20 cellular contexts compared by ENCODE assay signal in genomic region chr1:230300322-230301301, GRCh38.
DNase-seq lines count a peak whose midpoint lies in the region; ATAC-seq, FAIRE-seq and TF ChIP-seq lines count a peak whose summit lies in the region.
"Had no signal": no experiment of that assay in that cellular context is flagged by ENCODE, and none has a peak within 500 bp of the region (broad histone marks: within the 10 kb centered on the region; RNA-seq: fewer than 3 reads in every experiment).

No MANE protein-coding gene starts in this region.

- H3K23ac ChIP-seq in H1 (ENCODE audit: insufficient read length) = no peak overlapping the region

- H3K27me3 ChIP-seq in H1 (replicated peaks in 1 of 4; ENCODE audit: control insufficient read depth in 3 of 4, extremely low read depth in 1 of 4, insufficient read depth in 3 of 4, low read length in 3 of 4) = no peaks in the 10 kb centered on the region
- H3K27me3 ChIP-seq in sigmoid colon = no peaks in the 10 kb centered on the region
- H3K27me3 ChIP-seq: gastroesophageal sphincter, tibial nerve had no signal

- peak overlapping the region in 3 of 4 donors; percentile 16 to 79 (median 74) for H3K4me3 Mint-ChIP-seq in IgD-negative memory B cell
- H3K4me3 Mint-ChIP-seq: central memory CD8-positive, alpha-beta T cell had no signal

- peak overlapping the region; percentile 20 to 63 (median 45) for H3K27ac Mint-ChIP-seq in IgD-negative memory B cell

- ATAC-seq in HG02970 (IDR thresholded peaks at IDR 0.05; ENCODE audit: low FRiP score, unreplicated experiment) (no peak), HG03175 (IDR thresholded peaks at IDR 0.05; ENCODE audit: unreplicated experiment) (no peak)
- ATAC-seq: gastroesophageal sphincter had no signal

- H3K9me3 ChIP-seq in H1 (ENCODE audit: insufficient read depth in 2 of 2, low read depth in 1 of 2, low read length in 1 of 2) = no peaks in the 10 kb centered on the region
- no peaks in the 10 kb centered on the region for H3K9me3 ChIP-seq in sigmoid colon
- H3K9me3 ChIP-seq: Caco-2, gastroesophageal sphincter, neutrophil, tibial nerve had no signal

- H4K20me1 ChIP-seq in H1 (replicated peaks in 1 of 2; ENCODE audit: control insufficient read depth in 1 of 2, insufficient read depth in 2 of 2, low read length in 2 of 2) = no peaks in the 10 kb centered on the region

- TF ChIP-seq CTCF in H1 (IDR thresholded peaks at IDR 0.05; ENCODE audit: control extremely low read depth in 1 of 3, insufficient read depth in 1 of 3, low read depth in 1 of 3, low read length in 3 of 3) = no peak
- TF ChIP-seq CTCF in sigmoid colon (IDR thresholded peaks at IDR 0.05) = no peak

- no peak overlapping the region for H3K4me3 ChIP-seq in H1 (ENCODE audit: extremely low read depth in 1 of 4, insufficient read depth in 2 of 4, low read depth in 3 of 4, low read length in 4 of 4)
- H3K4me3 ChIP-seq in sigmoid colon = no peak overlapping the region
- H3K4me3 ChIP-seq: gastroesophageal sphincter, tibial nerve had no signal

- no peak overlapping the region for H3K9ac ChIP-seq in H1 (replicated peaks in 1 of 4; ENCODE audit: extremely low read depth in 1 of 4, low read depth in 3 of 4, low read length in 3 of 4)

- POLR2A ChIA-PET in H1 (lab: Charles Lee; ENCODE audit: partially characterized antibody) = no interaction called here

- no peak overlapping the region for H3K4ac ChIP-seq in H1 (replicated peaks; ENCODE audit: insufficient read length, low read depth, low read length)

- no peak overlapping the region for H2AFZ ChIP-seq in H1 (ENCODE audit: low read length)

- H3K4me1 Mint-ChIP-seq in IgD-negative memory B cell = peaks cover 3 to 23% (median 15%) of the 10 kb centered on the region in 3 donors
- H3K4me1 Mint-ChIP-seq: central memory CD8-positive, alpha-beta T cell had no signal

- no peaks in the 10 kb centered on the region for H3K9me3 Mint-ChIP-seq in IgD-negative memory B cell
- H3K9me3 Mint-ChIP-seq: central memory CD8-positive, alpha-beta T cell had no signal

- no peaks in the 10 kb centered on the region for H3K27me3 Mint-ChIP-seq in IgD-negative memory B cell

- 0 out of 2 replicates have a peak overlapping the region, but pooled peaks have one; percentile 18 for H2BK5ac ChIP-seq in H1 (ENCODE audit: low read depth, low read length)

- no peak overlapping the region for H3K56ac ChIP-seq in H1 (replicated peaks; ENCODE audit: insufficient read length, low read depth, low read length)

- intact Hi-C loops in sigmoid colon (cut with DNase I) = no loop called here

- DNase-seq in NCI-H2171 (lab: John Stamatoyannopoulos, UW) = peak; percentile 63
- no peak for DNase-seq in H1 (ENCODE audit: low read depth in 1 of 2, low spot score in 2 of 2)
- DNase-seq in sigmoid colon = peak; percentile 7
- DNase-seq in substantia nigra (lab: John Stamatoyannopoulos, UW) = no peak
- DNase-seq: activated CD4-positive, alpha-beta T cell treated with anti-CD3 and anti-CD28 coated beads, Interleukin-2, amount 50 U/mL, for 4 hours; activated naive CD4-positive, alpha-beta T cell; activated T-cell treated with anti-CD3 and anti-CD28 coated beads for 4 hours; amygdala; Caco-2; H7; left cardiac atrium; SIG-M5; stimulated activated naive CD4-positive, alpha-beta T cell treated with Interleukin-2 at 50 U/mL for 16 hours had no signal

- H3K18ac ChIP-seq in H1 (ENCODE audit: extremely low read depth, low read length) = no peak overlapping the region

- no peaks in the 10 kb centered on the region for H3K4me1 ChIP-seq in H1 (replicated peaks in 1 of 4; ENCODE audit: control insufficient read depth in 3 of 4, insufficient read depth in 4 of 4, low read length in 3 of 4)
- no peaks in the 10 kb centered on the region for H3K4me1 ChIP-seq in sigmoid colon
- H3K4me1 ChIP-seq: gastroesophageal sphincter, tibial nerve had no signal

- WGBS in H1 (ENCODE audit: extremely low coverage in 1 of 2, insufficient coverage in 1 of 2, insufficient read length in 1 of 2, insufficient replicate concordance in 2 of 2, low coverage in 1 of 2, low lambda C conversion rate in 2 of 2, missing lambda C conversion rate in 1 of 2), 2 experiments = 87% methylated on average over 26 of the region's 26 CpGs; no CpG with 5 or more reads in 1 of the 2 experiments
- 81 to 82% methylated on average over 26 of the region's 26 CpGs for WGBS in sigmoid colon, 2 donors

- no peak for TF ChIP-seq EP300 in H1 (IDR thresholded peaks at IDR 0.05; ENCODE audit: borderline replicate concordance in 1 of 2, low read depth in 2 of 2, low read length in 2 of 2)
- no peak for TF ChIP-seq EP300 in sigmoid colon (IDR thresholded peaks at IDR 0.05)

- H2BK120ac ChIP-seq in H1 (replicated peaks; ENCODE audit: low read depth, low read length) = no peak overlapping the region

- no peak overlapping the region for H2AK5ac ChIP-seq in H1 (ENCODE audit: low read depth, low read length)

- H2BK20ac ChIP-seq in H1 (ENCODE audit: low read length) = no peak overlapping the region

- TF ChIP-seq POLR2A in H1 (IDR thresholded peaks at IDR 0.05; ENCODE audit: control extremely low read depth in 1 of 2, low read depth in 2 of 2, low read length in 2 of 2) (no peak), sigmoid colon (IDR thresholded peaks at IDR 0.05) (no peak)

- H3K79me1 ChIP-seq in H1 (ENCODE audit: low read depth, low read length) = no peaks in the 10 kb centered on the region

- no peak overlapping the region for H4K91ac ChIP-seq in H1 (replicated peaks; ENCODE audit: insufficient read length, low read length)

- no peak overlapping the region; the same call in 1 of the 2 replicates for H4K8ac ChIP-seq in H1 (ENCODE audit: extremely low read depth, insufficient read depth, low read length)

- H3K23me2 ChIP-seq in H1 (ENCODE audit: low read depth, low read length) = no peaks in the 10 kb centered on the region

- H2BK15ac ChIP-seq in H1 (ENCODE audit: low read length) = no peak overlapping the region

- no peak overlapping the region for H4K5ac ChIP-seq in H1 (ENCODE audit: insufficient read length, low read depth, low read length)

- H3K27ac ChIP-seq in H1 (ENCODE audit: low read depth, low read length) = no peak overlapping the region
- H3K27ac ChIP-seq in sigmoid colon = no peak overlapping the region
- no peak overlapping the region for H3K27ac ChIP-seq in substantia nigra (ENCODE audit: low read depth, low read length, poor library complexity, severe bottlenecking)
- H3K27ac ChIP-seq: gastroesophageal sphincter, neutrophil, tibial nerve had no signal

- no peaks in the 10 kb centered on the region for H3K36me3 Mint-ChIP-seq in IgD-negative memory B cell

- no peak for TF ChIP-seq RAD21 in H1 (IDR thresholded peaks at IDR 0.05 in 1 of 2, conservative IDR thresholded peaks at IDR 0.05 in 1 of 2; ENCODE audit: low read depth in 2 of 2, low read length in 2 of 2)

- no peak overlapping the region for H3K4me2 ChIP-seq in H1 (ENCODE audit: insufficient read depth in 1 of 2, low read depth in 2 of 2, low read length in 2 of 2)

- no peaks in the 10 kb centered on the region for H3K79me2 ChIP-seq in H1 (ENCODE audit: control insufficient read depth in 1 of 2, insufficient read depth in 2 of 2, low read length in 2 of 2)

- H3K36me3 ChIP-seq in H1 (ENCODE audit: control insufficient read depth in 2 of 4, insufficient read depth in 4 of 4, low read length in 3 of 4) (no peaks in the 10 kb centered on the region), sigmoid colon (no peaks in the 10 kb centered on the region)
- H3K36me3 ChIP-seq: gastroesophageal sphincter, neutrophil, tibial nerve had no signal

- H2BK12ac ChIP-seq in H1 (ENCODE audit: low read depth, low read length) = no peak overlapping the region

- CTCF ChIA-PET in H1 (lab: Charles Lee; ENCODE audit: partially characterized antibody) = interaction anchor here (1.3 kb wide), 1 partner anchor 8 kb away, joined by 4 read pairs; no protein-coding TSS in a partner anchor

- no peak for FAIRE-seq in H1 (lab: Jason Lieb, UNC)

- no peak overlapping the region for H3K14ac ChIP-seq in H1 (ENCODE audit: insufficient read length)

TF ChIP-seq in H1, 55 proteins besides CTCF, POLR2A, EP300 and RAD21:
- no peak for TF ChIP-seq KDM5A (IDR thresholded peaks at IDR 0.05; ENCODE audit: low read length)
- TF ChIP-seq RBBP5 (IDR thresholded peaks at IDR 0.05; ENCODE audit: borderline replicate concordance, low read depth, low read length) = no peak
- no peak for TF ChIP-seq CREB1 (IDR thresholded peaks at IDR 0.05)
- no peak for TF ChIP-seq TAF7 (optimal IDR thresholded peaks at IDR 0.05; ENCODE audit: borderline replicate concordance, low read depth, low read length)
- TF ChIP-seq RFX5 (IDR thresholded peaks at IDR 0.05; ENCODE audit: borderline replicate concordance, low read depth, low read length) = no peak
- TF ChIP-seq ZNF274 (IDR thresholded peaks at IDR 0.05; ENCODE audit: borderline replicate concordance, extremely low read depth, low read length) = no peak
- no peak for TF ChIP-seq TBP (IDR thresholded peaks at IDR 0.05; ENCODE audit: low read depth, low read length)
TF ChIP-seq in H1: peak in this region for 0.

Comparison
In these comparisons a context has a peak if more than half of its experiments do, and no peak if none do; other contexts are left out.
1. DNase-seq: peak in NCI-H2171 (single experiment) and sigmoid colon (single experiment); none in H1 (0 of 2) and substantia nigra (0 of 49).